ENCODE assay signal across 1 cellular context in genomic region chr3:128351476-128352085, GRCh38.
TF ChIP-seq lines count a peak whose summit lies in the region.

No MANE protein-coding gene starts in this region.

TF ChIP-seq in WTC11, 78 proteins besides CTCF, POLR2A, EP300 and RAD21 (continued from another document):
- TF ChIP-seq AFF4 (CRISPR knock-in tag; IDR thresholded peaks at IDR 0.05; ENCODE audit: borderline replicate concordance) (no peak), FOXP1 (CRISPR knock-in tag; IDR thresholded peaks at IDR 0.05; ENCODE audit: borderline replicate concordance) (no peak), ETV6 (CRISPR knock-in tag; IDR thresholded peaks at IDR 0.05) (no peak), ZBTB21 (CRISPR knock-in tag; IDR thresholded peaks at IDR 0.05; ENCODE audit: borderline replicate concordance) (no peak), E2F4 (CRISPR knock-in tag; IDR thresholded peaks at IDR 0.05; ENCODE audit: borderline replicate concordance, low read depth) (no peak)
